ENCODE assay signal across 21 cellular contexts in genomic region chr3:32843504-32844321, GRCh38. TPM values are rescaled to one million over a fixed set of nuclear protein-coding genes. Genes with fewer than 3 reads are reported as not detected.
DNase-seq lines count a peak whose midpoint lies in the region; FAIRE-seq and TF ChIP-seq lines count a peak whose summit lies in the region.
"Had no signal": no experiment of that assay in that cellular context is flagged by ENCODE, and none has a peak within 500 bp of the region (broad histone marks: within the 10 kb centered on the region; RNA-seq: fewer than 3 reads in every experiment).

No MANE protein-coding gene starts in this region.

- H3K36me3 ChIP-seq in KOPT-K1 (ENCODE audit: insufficient read depth, low read length) (no peaks in the 10 kb centered on the region), mesendoderm (ENCODE audit: control insufficient read depth, insufficient read depth, low read length) (no peaks in the 10 kb centered on the region)
- H3K36me3 ChIP-seq: adrenal gland had no signal

- peak overlapping the region; percentile 47 for H3K9ac ChIP-seq in mesendoderm (ENCODE audit: low read length)

- peak overlapping the region; percentile 79 for H2BK120ac ChIP-seq in mesendoderm (ENCODE audit: low read depth, low read length)

- CTCF ChIA-PET in Calu3 (lab: Charles Lee), result no interaction called here

- peaks cover 89% of the 10 kb centered on the region for H3K79me2 ChIP-seq in mesendoderm (ENCODE audit: control insufficient read depth, insufficient read depth, low read length)

- in situ Hi-C loops in KBM-7 (cut with MboI; ENCODE audit: low pct_unique_long_range_greater_than_20kb, low sequenced_read_pairs), result no loop called here

- WGBS in mesendoderm (ENCODE audit: extremely low coverage, insufficient coverage, low lambda C conversion rate), result no CpG with 5 or more reads among the region's 17 CpGs

- H3K4me1 ChIP-seq in mesendoderm (ENCODE audit: control insufficient read depth, low read depth, low read length), result peaks cover 48% of the 10 kb centered on the region

- no peaks in the 10 kb centered on the region for H3K36me3 Mint-ChIP-seq in Calu3 (ENCODE audit: insufficient read depth, unreplicated experiment)
- H3K36me3 Mint-ChIP-seq: CD4-positive, alpha-beta memory T cell; T-cell had no signal

- no peaks in the 10 kb centered on the region for H3K27me3 ChIP-seq in mesendoderm (ENCODE audit: insufficient read depth, low read length, poor library complexity)
- H3K27me3 ChIP-seq: adrenal gland had no signal

- H3K56ac ChIP-seq in mesendoderm (ENCODE audit: low read length), result peak overlapping the region; percentile 82

- FAIRE-seq in D721Med (lab: Jason Lieb, UNC), result no peak
- FAIRE-seq: endometrium had no signal

- H3K27me3 Mint-ChIP-seq in Calu3 (ENCODE audit: unreplicated experiment), result no peaks in the 10 kb centered on the region

- H3K4me1 Mint-ChIP-seq in Calu3 (ENCODE audit: low read depth, unreplicated experiment), result peaks cover 9% of the 10 kb centered on the region
- H3K4me1 Mint-ChIP-seq: activated T-helper 17 cell treated with anti-CD3 and anti-CD28 coated beads, Interleukin-2, amount 50 U/mL, for 72 hours had no signal

- H3K4me2 ChIP-seq in mesendoderm (ENCODE audit: low read length), result peak overlapping the region; percentile 36

- DNase-seq in D721Med (ENCODE audit: insufficient read length, low spot score) (peak; percentile 75), cerebellar cortex (ENCODE audit: low spot score) (peak; percentile 72), mesendoderm (peak; percentile 95), NCI-H446 (lab: John Stamatoyannopoulos, UW) (no peak), Calu3 (no peak), KBM-7 (no peak)
- no peak for DNase-seq in effector CD4-positive, alpha-beta T cell
- DNase-seq: activated CD8-positive, alpha-beta T cell treated with anti-CD3 and anti-CD28 coated beads, Interleukin-2, amount 10 ng/mL, durations not matched to agents 7 days and 5 days; adrenal gland; CD4-positive, alpha-beta memory T cell; central memory CD4-positive, alpha-beta T cell; EL; mammary epithelial cell; MM.1S; NCI-H2081 treated with DMSO at 0.1 percent for 48 hours; NK-92 treated with Interleukin-12 subunit alpha and Interleukin-12 subunit beta, amount 100 ng/mL, for 24 hours; T-cell had no signal

- H3K4me3 Mint-ChIP-seq in Calu3 (ENCODE audit: low read depth, unreplicated experiment), result no peak overlapping the region
- H3K4me3 Mint-ChIP-seq: activated CD8-positive, alpha-beta T cell treated with anti-CD3 and anti-CD28 coated beads, Interleukin-2, amount 10 ng/mL, durations not matched to agents 7 days and 5 days; activated T-helper 17 cell treated with anti-CD3 and anti-CD28 coated beads, Interleukin-2, amount 50 U/mL, for 72 hours; CD4-positive, alpha-beta memory T cell; T-cell had no signal

- peak overlapping the region; percentile 94 for H3K18ac ChIP-seq in mesendoderm (ENCODE audit: low read length)

- H3K9me3 ChIP-seq in KOPT-K1 (ENCODE audit: insufficient read depth, low read length, poor library complexity, severe bottlenecking), result no peaks in the 10 kb centered on the region
- H3K9me3 ChIP-seq: adrenal gland had no signal

- TF ChIP-seq CTCF in D721Med (IDR thresholded peaks at IDR 0.05; ENCODE audit: insufficient read depth, missing control alignments) (no peak), Calu3 (IDR thresholded peaks at IDR 0.05; ENCODE audit: unreplicated experiment) (no peak)

- H3K27ac ChIP-seq in KOPT-K1 (ENCODE audit: low read depth, low read length, poor library complexity, severe bottlenecking) (peak overlapping the region; percentile 75), mesendoderm (ENCODE audit: low read depth, low read length) (peak overlapping the region; percentile 96)
- H3K27ac ChIP-seq: adrenal gland had no signal

- H4K8ac ChIP-seq in mesendoderm (ENCODE audit: low read depth, low read length), result no peak overlapping the region

- H3K79me1 ChIP-seq in mesendoderm (ENCODE audit: low read length), result peaks cover 2% of the 10 kb centered on the region

- no peak overlapping the region for H2BK15ac ChIP-seq in mesendoderm (replicated peaks; ENCODE audit: low read depth)

- H3K27ac Mint-ChIP-seq in Calu3 (ENCODE audit: unreplicated experiment), result no peak overlapping the region
- H3K27ac Mint-ChIP-seq: activated CD8-positive, alpha-beta T cell treated with anti-CD3 and anti-CD28 coated beads, Interleukin-2, amount 10 ng/mL, durations not matched to agents 7 days and 5 days; activated T-helper 17 cell treated with anti-CD3 and anti-CD28 coated beads, Interleukin-2, amount 50 U/mL, for 72 hours; CD4-positive, alpha-beta memory T cell; T-cell had no signal

- H3K4ac ChIP-seq in mesendoderm (ENCODE audit: low read depth, low read length), result no peak overlapping the region

- H4K5ac ChIP-seq in mesendoderm (ENCODE audit: low read length), result no peak overlapping the region

- no TSS peak for BruUV-seq in Calu3 (replicated peaks; lab: Mats Ljungman, UMichigan)

- no peak overlapping the region for H3K4me3 ChIP-seq in mesendoderm (ENCODE audit: low read length)
- H3K4me3 ChIP-seq: adrenal gland had no signal

- H3K9me3 Mint-ChIP-seq in Calu3 (ENCODE audit: low read depth, unreplicated experiment), result no peaks in the 10 kb centered on the region
- H3K9me3 Mint-ChIP-seq: activated T-helper 17 cell treated with anti-CD3 and anti-CD28 coated beads, Interleukin-2, amount 50 U/mL, for 72 hours; T-cell had no signal

- no peak overlapping the region for H3K23ac ChIP-seq in mesendoderm (ENCODE audit: low read length)

- intact Hi-C loops in Calu3 (cut with micrococcal nuclease; ENCODE audit: unreplicated experiment), result no loop called here

- H2AK5ac ChIP-seq in mesendoderm (ENCODE audit: low read length), result no peak overlapping the region

- H2BK5ac ChIP-seq in mesendoderm (ENCODE audit: low read length), result no peak overlapping the region

RNA-seq across cellular contexts. Expression of gene TRIM71, which starts 25.9 kb away (rescaled TPM):
- 53.0 TPM for polyA plus RNA-seq in mesendoderm (2013, experiment 1 of 2)
- polyA plus RNA-seq in mesendoderm (2013, experiment 2 of 2), result 51.3 TPM
- not detected in 2 replicates for total RNA-seq in Calu3 (2022)
- total RNA-seq: activated CD8-positive, alpha-beta T cell treated with anti-CD3 and anti-CD28 coated beads, Interleukin-2, amount 10 ng/mL, durations not matched to agents 7 days and 5 days; CD4-positive, alpha-beta memory T cell; fibroblast of villous mesenchyme had no signal
- polyA plus RNA-seq: adrenal gland; CD4-positive, alpha-beta memory T cell had no signal

Comparison
In these comparisons a context has a peak if more than half of its experiments do, and no peak if none do; other contexts are left out.
1. DNase-seq: peak in D721Med (single experiment), cerebellar cortex (single experiment) and mesendoderm (single experiment); none in effector CD4-positive, alpha-beta T cell (single experiment), NCI-H446 (0 of 2), Calu3 (single experiment) and KBM-7 (single experiment).